Comparison of ENCODE assay signal across 21 cellular contexts in the genomic region with DNA sequence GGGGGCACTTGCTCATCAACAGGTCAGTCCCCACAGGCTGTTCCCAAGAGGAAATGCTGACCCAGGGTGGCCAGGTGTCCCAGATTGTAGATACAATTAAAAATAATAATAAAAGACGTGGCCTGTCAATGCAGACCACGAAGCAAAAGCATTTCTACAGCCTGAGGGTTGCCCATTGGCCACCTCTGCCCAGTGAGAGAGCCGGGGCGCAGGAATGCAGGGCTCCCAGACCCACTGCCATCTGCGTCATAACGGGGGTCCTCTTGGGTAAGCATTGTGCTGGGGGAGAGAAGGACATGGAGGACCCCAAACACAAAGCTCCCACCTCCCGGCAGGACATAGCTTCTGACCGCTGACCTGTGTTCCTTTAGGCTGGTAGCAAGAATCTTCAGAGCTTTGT.
"Had no signal": no experiment of that assay in that cellular context is flagged by ENCODE, and none has a peak within 500 bp of the region (broad histone marks: within the 10 kb centered on the region; RNA-seq: fewer than 3 reads in every experiment).

No MANE protein-coding gene starts in this region.

- H3K9me3 ChIP-seq: MG63, SJSA1, SK-N-SH had no signal

- H3K27ac ChIP-seq: SJSA1 had no signal

- H3K4me3 ChIP-seq: MG63, SJSA1 had no signal

- DNase-seq: IMR-90, Karpas-422, KG1, MG63, NCI-H1092 treated with DMSO at 0.1 percent for 48 hours, NCI-H1436, NCI-H187, NCI-H2029, NCI-H2081 treated with DMSO at 0.1 percent for 48 hours, NCI-H2171, NCI-H226, NCI-H446, NCI-H510A, NCI-H524 treated with DMSO at 0.1 percent for 48 hours, NCI-H69, NCI-H774, Right ventricle myocardium superior, RPMI8226, SIG-M5, SK-N-SH had no signal

- H3K4me1 ChIP-seq: SJSA1 had no signal

- H3K27me3 ChIP-seq: MG63 had no signal

- H3K36me3 ChIP-seq: MG63, SJSA1 had no signal
